In genomic region chr22:37686002-37686982, GRCh38 we compare ENCODE assay signal across 8 cellular contexts. TPM values are rescaled to one million over a fixed set of nuclear protein-coding genes. Genes with fewer than 3 reads are reported as not detected.
DNase-seq lines count a peak whose midpoint lies in the region; ATAC-seq, FAIRE-seq and TF ChIP-seq lines count a peak whose summit lies in the region.

Gene NOL12 (plus strand): TSS chr22:37686343. CDS start chr22:37686393, 50 bp downstream.

- peaks cover 20% of the 10 kb centered on the region for H3K36me3 Mint-ChIP-seq in T-helper 1 cell treated with Interleukin-12 subunit alpha and Interleukin-12 subunit beta and Interleukin-4 antibody, amounts not matched to agents 30 μg/mL and 1 μg/mL, for 36 hours (ENCODE audit: low read depth)

- peak within 1 kb of the TSS; percentile 98 for H3K4me3 Mint-ChIP-seq in T-helper 1 cell treated with Interleukin-12 subunit alpha and Interleukin-12 subunit beta and Interleukin-4 antibody, amounts not matched to agents 30 μg/mL and 1 μg/mL, for 36 hours

- TF ChIP-seq CTCF in left ventricle myocardium inferior (IDR thresholded peaks at IDR 0.05; ENCODE audit: borderline replicate concordance) (no peak), psoas muscle (IDR thresholded peaks at IDR 0.05) (no peak)

- peaks cover 20% of the 10 kb centered on the region for H3K4me1 Mint-ChIP-seq in T-helper 1 cell treated with Interleukin-12 subunit alpha and Interleukin-12 subunit beta and Interleukin-4 antibody, amounts not matched to agents 30 μg/mL and 1 μg/mL, for 36 hours (ENCODE audit: low read depth)

- 2% methylated on average over 43 to 62 of the region's 62 CpGs for WGBS in psoas muscle, 3 donors

- H3K9me3 Mint-ChIP-seq in T-helper 1 cell treated with Interleukin-12 subunit alpha and Interleukin-12 subunit beta and Interleukin-4 antibody, amounts not matched to agents 30 μg/mL and 1 μg/mL, for 36 hours, result no peaks in the 10 kb centered on the region

- H3K36me3 ChIP-seq in left ventricle myocardium inferior (peaks cover 34% of the 10 kb centered on the region), psoas muscle (ENCODE audit: insufficient read depth in 1 of 2, low read depth in 1 of 2) (peaks cover 0 to 36% of the 10 kb centered on the region in 2 donors)

- H3K27ac Mint-ChIP-seq in T-helper 1 cell treated with Interleukin-12 subunit alpha and Interleukin-12 subunit beta and Interleukin-4 antibody, amounts not matched to agents 30 μg/mL and 1 μg/mL, for 36 hours, result peak within 1 kb of the TSS; percentile 93

- DNase-seq in GM04504 (ENCODE audit: low read depth), result peak; percentile 71
- DNase-seq in NCI-H1417 (lab: John Stamatoyannopoulos, UW), result peak; percentile 85 to 93 (median 87)
- peak; percentile 72 for DNase-seq in amniotic stem cell (lab: John Stamatoyannopoulos, UW)
- peak; percentile 82 for DNase-seq in left ventricle myocardium inferior
- DNase-seq in psoas muscle, result peak; percentile 79 to 89
- DNase-seq in urothelium cell line (ENCODE audit: low spot score), result peak; percentile 91

- H3K27me3 ChIP-seq in left ventricle myocardium inferior (ENCODE audit: low read depth) (no peaks in the 10 kb centered on the region), psoas muscle (ENCODE audit: insufficient read depth in 3 of 3, low read length in 2 of 3) (no peaks in the 10 kb centered on the region)

- no peaks in the 10 kb centered on the region for H3K27me3 Mint-ChIP-seq in T-helper 1 cell treated with Interleukin-12 subunit alpha and Interleukin-12 subunit beta and Interleukin-4 antibody, amounts not matched to agents 30 μg/mL and 1 μg/mL, for 36 hours (ENCODE audit: low read depth)

- peak; percentile 83 for FAIRE-seq in urothelium cell line (lab: Jason Lieb, UNC)

- no peaks in the 10 kb centered on the region for H3K9me3 ChIP-seq in left ventricle myocardium inferior (replicated peaks)
- H3K9me3 ChIP-seq in psoas muscle, result no peaks in the 10 kb centered on the region

- H3K4me1 ChIP-seq in left ventricle myocardium inferior, result peaks cover 37% of the 10 kb centered on the region
- peaks cover 18% of the 10 kb centered on the region for H3K4me1 ChIP-seq in psoas muscle

- intact Hi-C loops in left ventricle myocardium inferior (cut with micrococcal nuclease) (no loop called here), psoas muscle (cut with DNase I) (loop anchor here in 1 of 2 donors (1.0 kb wide), 1 partner anchor 28 kb away; the partner anchor contains the start of gene PDXP)

- H3K27ac ChIP-seq in left ventricle myocardium inferior (replicated peaks), result peak within 1 kb of the TSS; percentile 90
- peak within 1 kb of the TSS; percentile 99 for H3K27ac ChIP-seq in psoas muscle

- ATAC-seq in HG02610 (IDR thresholded peaks at IDR 0.05; ENCODE audit: unreplicated experiment) (peak; percentile 66), psoas muscle (peak; percentile 86 to 94 (median 90))

- H3K4me3 ChIP-seq in left ventricle myocardium inferior, result peak within 1 kb of the TSS; percentile 75
- H3K4me3 ChIP-seq in psoas muscle, result peak within 1 kb of the TSS; percentile 78

RNA-seq across cellular contexts. Expression of gene NOL12, which starts in this region (rescaled TPM):
- 12.8 TPM for total RNA-seq in left ventricle myocardium inferior
- 10 to 100 TPM; 11.9 to 15.4 (median 12.3) TPM for total RNA-seq in psoas muscle
- 10 to 100 TPM; 21.0 to 43.4 (median 22.0) TPM for polyA plus RNA-seq in psoas muscle

Comparison
In these comparisons a context has a peak if more than half of its experiments do, and no peak if none do; other contexts are left out.
1. Peak in every context shown above with its lines: DNase-seq, ATAC-seq, H3K4me3 ChIP-seq and H3K27ac ChIP-seq.